Comparison of ENCODE assay signal across 10 cellular contexts in the genomic region with DNA sequence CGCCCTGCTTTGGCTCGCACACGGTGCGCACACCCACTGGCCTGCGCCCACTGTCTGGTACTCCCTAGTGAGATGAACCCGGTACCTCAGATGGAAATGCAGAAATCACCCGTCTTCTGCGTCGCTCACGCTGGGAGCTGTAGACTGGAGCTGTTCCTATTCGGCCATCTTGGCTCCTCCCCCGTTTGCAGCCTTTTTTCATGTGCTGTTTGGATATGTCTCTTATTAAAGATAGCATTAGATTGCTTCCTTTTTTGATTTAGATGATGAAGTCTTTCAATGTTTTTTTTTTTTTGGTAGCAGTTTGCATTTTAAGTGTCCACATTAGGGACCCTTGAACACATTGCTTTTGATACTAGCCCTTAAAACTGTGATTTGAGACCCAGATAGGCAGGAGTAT. TPM values are rescaled to one million over a fixed set of nuclear protein-coding genes. Genes with fewer than 3 reads are reported as not detected.
"Had no signal": no experiment of that assay in that cellular context is flagged by ENCODE, and none has a peak within 500 bp of the region (broad histone marks: within the 10 kb centered on the region; RNA-seq: fewer than 3 reads in every experiment).

No MANE protein-coding gene starts in this region.

RNA-seq across cellular contexts. Expression of gene FABP2, which starts 42.0 kb away (rescaled TPM):
- total RNA-seq: activated CD4-positive, alpha-beta memory T cell treated with anti-CD3 and anti-CD28 coated beads, Interleukin-2, amount 10 ng/mL, durations not matched to agents 7 days and 5 days; activated CD4-positive, alpha-beta T cell treated with anti-CD3 and anti-CD28 coated beads for 36 hours; activated CD8-positive, alpha-beta memory T cell treated with anti-CD3 and anti-CD28 coated beads for 36 hours; activated naive CD4-positive, alpha-beta T cell treated with anti-CD3 and anti-CD28 coated beads for 36 hours; activated T-helper 17 cell treated with anti-CD3 and anti-CD28 coated beads, Interleukin-2, amount 50 U/mL, for 72 hours; breast epithelium; K562; Right ventricle myocardium inferior; T-cell; T-helper 2 cell treated with Interferon-gamma antibody and Interleukin-4, amounts not matched to agents 100 ng/mL and 5 ng/mL, for 36 hours had no signal
- polyA plus RNA-seq: K562 had no signal
